ENCODE assay signal across 28 cellular contexts in genomic region chr6:142699391-142699790, GRCh38.
"Had no signal": no experiment of that assay in that cellular context is flagged by ENCODE, and none has a peak within 500 bp of the region (broad histone marks: within the 10 kb centered on the region; RNA-seq: fewer than 3 reads in every experiment).

No MANE protein-coding gene starts in this region.

- H3K4me2 ChIP-seq: hepatocyte had no signal

- H3K27me3 Mint-ChIP-seq: activated B cell treated with CpG ODN at 0.5 μM for 24 hours; activated naive CD8-positive, alpha-beta T cell; naive B cell had no signal

- H3K4me3 ChIP-seq: gastroesophageal sphincter, hepatocyte, right lobe of liver, stomach, thyroid gland, upper lobe of left lung, vagina had no signal

- FAIRE-seq: colon had no signal

- H3K27me3 ChIP-seq: gastroesophageal sphincter, hepatocyte, neutrophil, right lobe of liver, stomach, thyroid gland, upper lobe of left lung, vagina had no signal

- H3K36me3 Mint-ChIP-seq: activated naive CD8-positive, alpha-beta T cell; mesothelial cell of epicardium; naive B cell had no signal

- H3K9me3 ChIP-seq: gastroesophageal sphincter, neutrophil, right lobe of liver, stomach, thyroid gland, upper lobe of left lung, vagina had no signal

- H3K9me3 Mint-ChIP-seq: activated B cell treated with CpG ODN at 0.5 μM for 24 hours; mesothelial cell of epicardium; naive B cell; nephron progenitor cell; T-helper 2 cell treated with Interferon-gamma antibody and Interleukin-4, amounts not matched to agents 5 μg/mL and 100 μg/mL, for 36 hours had no signal

- H3K27ac ChIP-seq: gastroesophageal sphincter, hepatocyte, neutrophil, right lobe of liver, stomach, thyroid gland, upper lobe of left lung, vagina had no signal

- H3K27ac Mint-ChIP-seq: activated naive CD8-positive, alpha-beta T cell; activated T-cell treated with anti-CD3 and anti-CD28 coated beads, Interleukin-2, amount 50 U/mL, for 72 hours; mesothelial cell of epicardium; nephron progenitor cell; T-helper 2 cell treated with Interferon-gamma antibody and Interleukin-4, amounts not matched to agents 5 μg/mL and 100 μg/mL, for 36 hours had no signal

- ATAC-seq: activated T-cell treated with anti-CD3 and anti-CD28 coated beads, Interleukin-2, amount 50 U/mL, for 72 hours; gastroesophageal sphincter; right lobe of liver had no signal

- H2AFZ ChIP-seq: hepatocyte had no signal

- DNase-seq: activated B cell treated with CpG ODN at 0.5 μM for 24 hours; activated CD4-positive, alpha-beta T cell treated with anti-CD3 and anti-CD28 coated beads, Interleukin-2, amount 50 U/mL, for 4 hours; activated effector memory CD4-positive, alpha-beta T cell treated with Interleukin-2 at 50 U/mL for 16 hours; activated naive CD4-positive, alpha-beta T cell treated with Interleukin-2 at 50 U/mL for 16 hours; activated T-cell treated with anti-CD3 and anti-CD28 coated beads for 4 hours; activated T-cell treated with anti-CD3 and anti-CD28 coated beads, Interleukin-2, amount 50 U/mL, for 72 hours; anterior cingulate cortex; effector memory CD4-positive, alpha-beta T cell; erythroblast; left cardiac atrium; left ventricle myocardium superior; mammary epithelial cell; naive B cell; nephron progenitor cell; right lobe of liver; stimulated activated CD4-positive, alpha-beta T cell treated with anti-CD3 and anti-CD28 coated beads, Interleukin-12 subunit alpha, Interleukin-12 subunit beta, amount 100 ng/mL, for 4 hours; stimulated activated CD4-positive, alpha-beta T cell treated with anti-CD3 and anti-CD28 coated beads, Interleukin-4, amount 100 ng/mL, for 1 hour; stomach; thyroid gland; upper lobe of left lung had no signal

- H3K36me3 ChIP-seq: gastroesophageal sphincter, neutrophil, right lobe of liver, stomach, thyroid gland, upper lobe of left lung, vagina had no signal

- H3K4me3 Mint-ChIP-seq: activated B cell treated with CpG ODN at 0.5 μM for 24 hours; activated naive CD8-positive, alpha-beta T cell; activated T-cell treated with anti-CD3 and anti-CD28 coated beads, Interleukin-2, amount 50 U/mL, for 72 hours; mesothelial cell of epicardium; naive B cell; nephron progenitor cell; T-helper 2 cell treated with Interferon-gamma antibody and Interleukin-4, amounts not matched to agents 5 μg/mL and 100 μg/mL, for 36 hours had no signal

- H3K79me2 ChIP-seq: hepatocyte had no signal
